Comparison of ENCODE assay signal across 28 cellular contexts in the genomic region with DNA sequence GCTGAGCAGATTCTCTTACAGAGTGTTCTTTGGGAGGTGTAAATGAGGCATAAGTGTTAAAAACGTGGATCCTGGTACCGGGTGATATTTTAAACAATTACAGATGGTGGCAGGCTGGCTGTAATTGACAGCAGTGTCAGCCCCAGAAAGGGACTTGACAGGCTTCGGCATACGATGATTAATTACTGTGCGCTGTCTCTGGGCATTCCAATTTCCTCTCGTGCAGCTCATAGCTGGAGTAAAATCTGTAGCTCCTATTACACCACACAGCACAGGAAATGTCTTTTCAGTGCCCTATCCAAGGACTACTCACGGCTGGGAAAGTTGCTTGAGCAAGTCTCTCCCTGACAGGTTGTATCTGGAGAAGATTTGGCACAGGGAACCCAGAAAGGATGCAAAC.
DNase-seq lines count a peak whose midpoint lies in the region; ATAC-seq, FAIRE-seq and TF ChIP-seq lines count a peak whose summit lies in the region.
"Had no signal": no experiment of that assay in that cellular context is flagged by ENCODE, and none has a peak within 500 bp of the region (broad histone marks: within the 10 kb centered on the region; RNA-seq: fewer than 3 reads in every experiment).

No MANE protein-coding gene starts in this region.

- H4K91ac ChIP-seq in neuronal stem cell (ENCODE audit: low read depth, low read length, poor library complexity): no peak overlapping the region

- no peak overlapping the region for H3K4ac ChIP-seq in neuronal stem cell (ENCODE audit: low read length)

- H3K4me2 ChIP-seq in neuronal stem cell (ENCODE audit: insufficient read depth, low read length, poor library complexity, severe bottlenecking): no peak overlapping the region
- H3K4me2 ChIP-seq: BLaER1 treated with 17β-estradiol and CSF1 and Interleukin-3, amounts not matched to agents 10 nM and 100 nM; PC-9 had no signal

- H2BK12ac ChIP-seq in neuronal stem cell (ENCODE audit: low read length): no peak overlapping the region

- no peak for TF ChIP-seq CTCF in bronchial epithelial cell (IDR thresholded peaks at IDR 0.05; ENCODE audit: insufficient read depth, low read length, severe bottlenecking)

- ATAC-seq in HG02610 (IDR thresholded peaks at IDR 0.05; ENCODE audit: unreplicated experiment): no peak
- ATAC-seq: GM12878, Right ventricle myocardium inferior, SK-N-SH treated with all-trans-retinoic acid at 6 μM for 48 hours had no signal

- H3K36me3 ChIP-seq in bronchial epithelial cell (ENCODE audit: control insufficient read depth, insufficient read depth, low read length): no peaks in the 10 kb centered on the region
- no peaks in the 10 kb centered on the region for H3K36me3 ChIP-seq in neuronal stem cell (replicated peaks in 1 of 2; ENCODE audit: control insufficient read depth in 2 of 2, insufficient read depth in 2 of 2, low read length in 2 of 2)
- H3K36me3 ChIP-seq: SJCRH30 had no signal

- no peaks in the 10 kb centered on the region for H3K27me3 ChIP-seq in bronchial epithelial cell (ENCODE audit: control insufficient read depth, insufficient read depth, low read length)
- no peaks in the 10 kb centered on the region for H3K27me3 ChIP-seq in neuronal stem cell (ENCODE audit: control insufficient read depth in 3 of 3, insufficient read depth in 3 of 3, low read depth in 1 of 3, low read length in 3 of 3)
- H3K27me3 ChIP-seq: BLaER1 treated with 17β-estradiol and CSF1 and Interleukin-3, amounts not matched to agents 10 nM and 100 nM; SJCRH30 had no signal

- peak overlapping the region; percentile 39 for H2AFZ ChIP-seq in neuronal stem cell (ENCODE audit: low read length)
- H2AFZ ChIP-seq: PC-9 had no signal

- H3K4me3 ChIP-seq in bronchial epithelial cell (ENCODE audit: low read depth, low read length) (no peak overlapping the region), neuronal stem cell (ENCODE audit: low read length in 2 of 2) (no peak overlapping the region)
- H3K4me3 ChIP-seq: BLaER1 treated with 17β-estradiol and CSF1 and Interleukin-3, amounts not matched to agents 10 nM and 100 nM; GM12878; PC-9; SJCRH30 had no signal

- no peaks in the 10 kb centered on the region for H3K79me1 ChIP-seq in neuronal stem cell (ENCODE audit: low read depth, low read length)

- no peak overlapping the region for H2BK120ac ChIP-seq in neuronal stem cell (ENCODE audit: low read depth, low read length)

- H3K27ac ChIP-seq in neuronal stem cell (replicated peaks; ENCODE audit: low read length): no peak overlapping the region
- H3K27ac ChIP-seq: BLaER1 treated with 17β-estradiol and CSF1 and Interleukin-3, amounts not matched to agents 10 nM and 100 nM; PC-9; SJCRH30 had no signal

- H3K23ac ChIP-seq in neuronal stem cell (ENCODE audit: low read depth, low read length, poor library complexity): no peak overlapping the region

- peaks cover 3 to 12% of the 10 kb centered on the region in 2 donors for H3K9me3 ChIP-seq in neuronal stem cell (replicated peaks in 1 of 2; ENCODE audit: control insufficient read depth in 2 of 2, insufficient read depth in 1 of 2, low read depth in 1 of 2, low read length in 2 of 2)
- H3K9me3 ChIP-seq: SJCRH30 had no signal

- H3K18ac ChIP-seq in neuronal stem cell (ENCODE audit: low read length): no peak overlapping the region

- FAIRE-seq in bronchial epithelial cell (lab: Jason Lieb, UNC): peak; percentile 18
- FAIRE-seq: A204.1, D721Med, GM12878, H1 had no signal

- no peak overlapping the region for H3K9ac ChIP-seq in neuronal stem cell (ENCODE audit: low read depth, low read length, poor library complexity)
- H3K9ac ChIP-seq: BLaER1 treated with 17β-estradiol and CSF1 and Interleukin-3, amounts not matched to agents 10 nM and 100 nM had no signal

- WGBS in neuronal stem cell (ENCODE audit: extremely low coverage in 2 of 2, insufficient read length in 2 of 2, insufficient replicate concordance in 1 of 2), 2 donors: no CpG with 5 or more reads among the region's 7 CpGs

- no peak overlapping the region for H2AK5ac ChIP-seq in neuronal stem cell (ENCODE audit: low read depth, low read length)

- H3K4me1 ChIP-seq in neuronal stem cell (ENCODE audit: control insufficient read depth in 2 of 2, insufficient read depth in 1 of 2, low read depth in 1 of 2, low read length in 2 of 2): peaks cover 1% of the 10 kb centered on the region in 2 donors
- H3K4me1 ChIP-seq: SJCRH30 had no signal

- H4K8ac ChIP-seq in neuronal stem cell (ENCODE audit: low read depth, low read length): no peak overlapping the region

- no peak overlapping the region for H2BK5ac ChIP-seq in neuronal stem cell (ENCODE audit: low read length)

- DNase-seq in DMS153 treated with DMSO at 0.1 percent for 48 hours (lab: John Stamatoyannopoulos, UW; ENCODE audit: unreplicated experiment) (peak; percentile 41), NCI-H2171 (lab: John Stamatoyannopoulos, UW) (peak; percentile 63), bronchial epithelial cell (ENCODE audit: low read depth) (no peak), neuronal stem cell (ENCODE audit: low spot score) (no peak), iPS-NIHi7 (ENCODE audit: extremely low spot score) (no peak), mesenteric fat pad (ENCODE audit: low spot score) (no peak)
- DNase-seq: AML-193; CD4-positive, alpha-beta T cell; EL; GDM1; HCEC 1CT; Karpas-422; NCI-H1092; NCI-H1436; NCI-H187 treated with DMSO at 0.1 percent for 48 hours; NCI-H345; NCI-H510A treated with DMSO at 0.1 percent for 48 hours; NCI-H774; PC-9; SJCRH30 had no signal

- no peak overlapping the region for H3K14ac ChIP-seq in neuronal stem cell (ENCODE audit: low read length)

- no peak overlapping the region for H2BK15ac ChIP-seq in neuronal stem cell (ENCODE audit: low read length)

Comparison
In these comparisons a context has a peak if more than half of its experiments do, and no peak if none do; other contexts are left out.
1. DNase-seq: peak in DMS153 treated with DMSO at 0.1 percent for 48 hours (single experiment) and NCI-H2171 (single experiment); none in bronchial epithelial cell (single experiment), neuronal stem cell (single experiment), iPS-NIHi7 (single experiment) and mesenteric fat pad (single experiment).